1 cellular context compared by ENCODE assay signal in genomic region chr12:6278439-6279255, GRCh38.
TF ChIP-seq lines count a peak whose summit lies in the region.

No MANE protein-coding gene starts in this region.

TF ChIP-seq in K562, 482 proteins besides CTCF, POLR2A, EP300 and RAD21 (continued from another document and continues in another):
- TF ChIP-seq ATF3 (IDR thresholded peaks at IDR 0.05) (peak; percentile 15; the same call in 1 of the 2 replicates), ATF3 (CRISPR knock-in tag; conservative IDR thresholded peaks at IDR 0.05) (no peak), XRCC3 (IDR thresholded peaks at IDR 0.05) (no peak), MAZ (CRISPR knock-in tag; conservative IDR thresholded peaks at IDR 0.05 in 1 of 2, IDR thresholded peaks at IDR 0.05 in 1 of 2) (peak in 1 of 2 experiments; percentile 90; a peak in 3 of 4 replicates), FOSL1 (tag; conservative IDR thresholded peaks at IDR 0.05) (peak; percentile 98), SIN3B (IDR thresholded peaks at IDR 0.05; ENCODE audit: low read depth) (peak; percentile 69), ZBTB11 (CRISPR knock-in tag; IDR thresholded peaks at IDR 0.05) (peak in 1 of 3 experiments; percentile 22; a peak in 1 of 6 replicates), POLR2G (IDR thresholded peaks at IDR 0.05; ENCODE audit: low read depth, low read length) (peak; percentile 64), CXXC5 (CRISPR knock-in tag; IDR thresholded peaks at IDR 0.05) (peak; percentile 75), HNRNPL (IDR thresholded peaks at IDR 0.05; ENCODE audit: low read depth, low read length) (0 out of 2 replicates have a peak, but pooled peaks have one; percentile 22), CCNT2 (IDR thresholded peaks at IDR 0.05; ENCODE audit: borderline replicate concordance, extremely low read depth, insufficient read length, low read depth, low read length) (peak; percentile 54), ZC3H4 (CRISPR knock-in tag; IDR thresholded peaks at IDR 0.05; ENCODE audit: borderline replicate concordance) (no peak), ZNF75A (CRISPR knock-in tag; IDR thresholded peaks at IDR 0.05) (no peak), CCAR2 (IDR thresholded peaks at IDR 0.05; ENCODE audit: low read depth, low read length) (no peak), SMAD4 (CRISPR knock-in tag; conservative IDR thresholded peaks at IDR 0.05) (peak; percentile 57; the same call in 1 of the 2 replicates), ZBTB26 (CRISPR knock-in tag; IDR thresholded peaks at IDR 0.05) (no peak), COPS2 (conservative IDR thresholded peaks at IDR 0.05) (no peak), TAF15 (IDR thresholded peaks at IDR 0.05; ENCODE audit: low read depth, low read length) (no peak), MED1 (CRISPR knock-in tag; IDR thresholded peaks at IDR 0.05; ENCODE audit: borderline replicate concordance) (peak; percentile 60; the same call in 1 of the 2 replicates), MTA2 (IDR thresholded peaks at IDR 0.05; ENCODE audit: low read depth) (no peak), E2F6 (IDR thresholded peaks at IDR 0.05; ENCODE audit: borderline replicate concordance in 1 of 2, extremely low read depth in 1 of 2, insufficient read depth in 1 of 2, insufficient read length in 1 of 2, low read depth in 1 of 2, low read length in 1 of 2, poor library complexity in 1 of 2, severe bottlenecking in 1 of 2) (peak in 1 of 2 experiments; percentile 24), CREB1 (IDR thresholded peaks at IDR 0.05) (no peak; the same call in 1 of the 2 replicates), CREB1 (CRISPR knock-in tag; IDR thresholded peaks at IDR 0.05) (no peak), JUN (IDR thresholded peaks at IDR 0.05; ENCODE audit: borderline replicate concordance, low read depth, low read length) (peak; percentile 91), JUN (CRISPR knock-in tag; IDR thresholded peaks at IDR 0.05; ENCODE audit: borderline replicate concordance) (no peak), CREB3 (tag; conservative IDR thresholded peaks at IDR 0.05; ENCODE audit: low read depth) (no peak), HMG20B (CRISPR knock-in tag; IDR thresholded peaks at IDR 0.05) (no peak), L3MBTL2 (IDR thresholded peaks at IDR 0.05) (peak; percentile 54), RBFOX2 (IDR thresholded peaks at IDR 0.05; ENCODE audit: low read depth, low read length) (peak; percentile 58), GATAD2B (IDR thresholded peaks at IDR 0.05; ENCODE audit: borderline replicate concordance) (peak; percentile 93; the same call in 1 of the 2 replicates), ZZZ3 (IDR thresholded peaks at IDR 0.05) (no peak), HNRNPLL (IDR thresholded peaks at IDR 0.05; ENCODE audit: low read depth, low read length, poor library complexity, severe bottlenecking) (no peak), ZNF592 (IDR thresholded peaks at IDR 0.05) (0 out of 2 replicates have a peak, but pooled peaks have one; percentile 37), EGR1 (conservative IDR thresholded peaks at IDR 0.05) (0 out of 2 replicates have a peak, but pooled peaks have one; percentile 28), KLF1 (tag; IDR thresholded peaks at IDR 0.05) (peak; percentile 82), SREBF2 (CRISPR knock-in tag; IDR thresholded peaks at IDR 0.05) (no peak), MXI1 (IDR thresholded peaks at IDR 0.05; ENCODE audit: low read depth, low read length) (no peak), SLC30A9 (CRISPR knock-in tag; IDR thresholded peaks at IDR 0.05) (no peak), STAG1 (CRISPR knock-in tag; IDR thresholded peaks at IDR 0.05; ENCODE audit: borderline replicate concordance) (peak; percentile 52; the same call in 1 of the 2 replicates), HMGN3 (IDR thresholded peaks at IDR 0.05; ENCODE audit: borderline replicate concordance, extremely low read depth, insufficient read length, low read depth, low read length) (peak; percentile 44), CTBP1 (IDR thresholded peaks at IDR 0.05; ENCODE audit: borderline replicate concordance) (peak; percentile 85; the same call in 1 of the 2 replicates), NFE2 (IDR thresholded peaks at IDR 0.05; ENCODE audit: low read depth) (peak; percentile 78), ZSCAN32 (CRISPR knock-in tag; IDR thresholded peaks at IDR 0.05) (no peak), SMC3 (conservative IDR thresholded peaks at IDR 0.05; ENCODE audit: insufficient read depth, low read depth, low read length) (peak; percentile 66), ZNF395 (CRISPR knock-in tag; IDR thresholded peaks at IDR 0.05) (no peak), FOXM1 (IDR thresholded peaks at IDR 0.05; ENCODE audit: low read depth) (no peak), FOXM1 (CRISPR knock-in tag; IDR thresholded peaks at IDR 0.05; ENCODE audit: low read depth) (no peak), ZNF707 (CRISPR knock-in tag; conservative IDR thresholded peaks at IDR 0.05) (no peak), ZFX (CRISPR knock-in tag; IDR thresholded peaks at IDR 0.05) (peak; percentile 83), YY1 (IDR thresholded peaks at IDR 0.05; ENCODE audit: borderline replicate concordance in 1 of 3, control insufficient read depth in 1 of 3, extremely low read depth in 1 of 3, insufficient read depth in 3 of 3, insufficient read length in 1 of 3, insufficient replicate concordance in 2 of 3, low read depth in 1 of 3, low read length in 2 of 3) (peak in 1 of 3 experiments; percentile 19), CGGBP1 (CRISPR knock-in tag; IDR thresholded peaks at IDR 0.05) (no peak), ZNF57 (CRISPR knock-in tag; IDR thresholded peaks at IDR 0.05) (no peak), ZNF146 (CRISPR knock-in tag; IDR thresholded peaks at IDR 0.05; ENCODE audit: unreplicated experiment) (no peak), ATF7 (IDR thresholded peaks at IDR 0.05) (peak; percentile 59), ZKSCAN1 (IDR thresholded peaks at IDR 0.05; ENCODE audit: low read depth, low read length) (no peak), VEZF1 (CRISPR knock-in tag; IDR thresholded peaks at IDR 0.05) (peak; percentile 92), SP1 (CRISPR knock-in tag; IDR thresholded peaks at IDR 0.05) (0 out of 2 replicates have a peak, but pooled peaks have one; percentile 30)
